Comparison of ENCODE assay signal across 8 cellular contexts in the genomic region with DNA sequence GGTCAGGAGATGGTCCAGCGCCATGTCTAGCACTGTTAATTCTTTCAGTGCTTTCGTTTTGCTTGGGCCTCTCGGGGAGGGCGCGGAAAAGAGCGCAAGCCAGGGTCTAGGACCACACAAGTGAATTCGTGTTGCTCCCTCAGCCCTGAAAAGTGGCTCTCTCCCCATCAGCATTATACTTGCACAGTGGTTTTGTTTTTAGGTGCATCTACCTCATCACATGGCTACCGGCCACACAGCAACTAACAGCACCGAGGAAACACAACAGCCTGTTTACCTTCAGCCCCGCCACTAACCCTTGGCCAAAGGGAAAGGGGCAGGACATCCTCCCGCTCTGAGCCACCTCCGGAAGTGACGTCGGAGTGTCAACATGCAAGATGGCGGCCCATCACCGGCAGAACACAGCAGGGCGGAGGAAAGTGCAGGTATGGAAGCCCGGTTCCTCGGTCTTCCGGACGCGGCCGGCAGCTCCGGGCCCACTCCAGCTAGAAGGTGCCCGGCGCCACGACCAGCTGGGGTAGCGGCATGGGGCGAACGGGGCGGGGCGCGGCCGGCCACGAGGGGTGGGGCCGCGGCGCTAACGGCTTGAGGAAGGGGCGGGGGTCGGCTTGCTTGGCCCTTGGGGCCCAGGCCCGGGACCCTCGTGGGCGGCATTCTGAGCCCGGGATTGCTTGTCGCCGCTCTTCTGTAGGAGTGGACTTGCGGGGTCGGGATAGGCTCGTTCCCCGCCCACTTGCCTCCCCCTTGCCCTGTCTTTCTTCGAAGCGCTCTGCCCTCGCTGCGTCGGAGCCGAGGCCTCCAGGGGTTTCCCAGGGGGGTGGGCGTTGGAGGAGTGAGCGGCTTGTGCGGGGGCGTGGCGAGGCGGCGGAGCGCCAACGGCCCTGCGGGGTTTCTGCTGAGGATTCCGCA. TPM values are rescaled to one million over a fixed set of nuclear protein-coding genes. Genes with fewer than 3 reads are reported as not detected.
A peak's percentile ranks its signal among the peaks of the same experiment; 100 is the strongest.
DNase-seq lines count a peak whose midpoint lies in the region; ATAC-seq lines count a peak whose summit lies in the region.

SCN11A (minus strand) TSS at position 296 of the 909 bp plus-strand sequence. CDS start 101,582 bp downstream, outside the sequence.
WDR48 (plus strand) TSS at position 368 of the 909 bp plus-strand sequence; CDS start at position 378, 10 bp downstream.

- DNase-seq in NCI-H1048 (lab: John Stamatoyannopoulos, UW) = peak; percentile 56
- DNase-seq in SK-N-MC (ENCODE audit: low read depth, low spot score) = peak; percentile 24
- DNase-seq in activated naive CD4-positive, alpha-beta T cell treated with anti-CD3 and anti-CD28 coated beads, Interleukin-2, amount 50 U/mL, for 72 hours (ENCODE audit: low spot score in 2 of 2) = peak; percentile 87 to 91
- DNase-seq in glomerular visceral epithelial cell (ENCODE audit: extremely low spot score) = peak; percentile 84
- peak; percentile 92 for DNase-seq in occipital lobe (lab: John Stamatoyannopoulos, UW)

- H3K27ac ChIP-seq in SK-N-MC (no peak within 1 kb of the TSS), temporal lobe (ENCODE audit: low read depth, low read length) (peak within 1 kb of the TSS; percentile 97)

- peaks cover 5 to 9% of the 10 kb centered on the region in 2 donors for H3K36me3 Mint-ChIP-seq in activated naive CD4-positive, alpha-beta T cell treated with anti-CD3 and anti-CD28 coated beads, Interleukin-2, amount 50 U/mL, for 72 hours

- ATAC-seq in HG02588 (IDR thresholded peaks at IDR 0.05; ENCODE audit: unreplicated experiment) = peak; percentile 97
- peak; percentile 98 for ATAC-seq in activated naive CD4-positive, alpha-beta T cell treated with anti-CD3 and anti-CD28 coated beads, Interleukin-2, amount 50 U/mL, for 72 hours

- H3K27ac Mint-ChIP-seq in activated naive CD4-positive, alpha-beta T cell treated with anti-CD3 and anti-CD28 coated beads, Interleukin-2, amount 50 U/mL, for 72 hours = peak within 1 kb of the TSS; percentile 99

- H3K36me3 ChIP-seq in SK-N-MC (ENCODE audit: insufficient read depth, low read length) = no peaks in the 10 kb centered on the region

- H3K9me3 Mint-ChIP-seq in activated naive CD4-positive, alpha-beta T cell treated with anti-CD3 and anti-CD28 coated beads, Interleukin-2, amount 50 U/mL, for 72 hours = peaks cover 0 to 4% of the 10 kb centered on the region in 2 donors

- H3K9ac ChIP-seq in SK-N-MC (ENCODE audit: insufficient read length) = peak within 1 kb of the TSS; percentile 78

- H3K9me3 ChIP-seq in SK-N-MC (ENCODE audit: low read depth, low read length) = no peaks in the 10 kb centered on the region

- H3K4me3 ChIP-seq in GM08714 (ENCODE audit: low read length) (peak within 1 kb of the TSS; percentile 85), SK-N-MC (peak within 1 kb of the TSS; percentile 81)

RNA-seq across cellular contexts. Expression of gene SCN11A, which starts in this region (rescaled TPM):
- under 1 TPM; 0.09 to 0.21 TPM for total RNA-seq in activated naive CD4-positive, alpha-beta T cell treated with anti-CD3 and anti-CD28 coated beads, Interleukin-2, amount 50 U/mL, for 72 hours
- total RNA-seq in occipital lobe (0.31 TPM), temporal lobe (0.25 TPM)

RNA-seq across cellular contexts. Expression of gene WDR48, which starts in this region (rescaled TPM):
- total RNA-seq in activated naive CD4-positive, alpha-beta T cell treated with anti-CD3 and anti-CD28 coated beads, Interleukin-2, amount 50 U/mL, for 72 hours = 10 to 100 TPM; 39.2 to 51.8 TPM
- 118 TPM for total RNA-seq in occipital lobe
- total RNA-seq in temporal lobe = 88.0 TPM

Comparison
In these comparisons a context has a peak if more than half of its experiments do, and no peak if none do; other contexts are left out.
1. DNase-seq: peak in every context shown above with its lines; median percentile 92 in occipital lobe; 89 in activated naive CD4-positive, alpha-beta T cell treated with anti-CD3 and anti-CD28 coated beads, Interleukin-2, amount 50 U/mL, for 72 hours; 84 in glomerular visceral epithelial cell; 56 in NCI-H1048; 24 in SK-N-MC.